In the genomic region with DNA sequence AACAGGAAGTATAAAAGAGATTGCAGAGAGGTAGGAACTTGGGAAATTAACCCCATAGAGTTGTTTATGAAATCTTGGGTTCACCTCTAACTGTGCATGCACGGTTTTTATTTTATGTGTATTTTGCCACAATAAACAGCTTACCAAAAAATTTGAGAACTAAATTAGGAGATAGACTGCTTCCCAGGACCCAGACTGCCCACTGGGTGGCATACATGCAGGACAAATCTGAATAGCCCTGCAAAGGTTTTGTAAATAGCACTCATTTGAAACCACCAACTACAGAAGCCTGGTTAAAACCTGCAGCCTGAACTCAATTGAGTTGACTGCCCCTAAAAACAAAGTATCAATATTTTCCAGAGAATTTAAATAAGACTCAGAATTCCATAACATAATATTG, we compare ENCODE assay signal across 18 cellular contexts.
DNase-seq lines count a peak whose midpoint lies in the region; ATAC-seq and TF ChIP-seq lines count a peak whose summit lies in the region.
"Had no signal": no experiment of that assay in that cellular context is flagged by ENCODE, and none has a peak within 500 bp of the region (broad histone marks: within the 10 kb centered on the region; RNA-seq: fewer than 3 reads in every experiment).

No MANE protein-coding gene starts in this region.

- no peaks in the 10 kb centered on the region for H3F3A ChIP-seq in PC-3 (ENCODE audit: low read length, unreplicated experiment)

- H3K9me3 ChIP-seq in PC-3 (ENCODE audit: low read length), result no peaks in the 10 kb centered on the region
- H3K9me3 ChIP-seq: Peyer's patch had no signal

- no peaks in the 10 kb centered on the region for H4K20me1 ChIP-seq in PC-3 (ENCODE audit: low read length)
- H4K20me1 ChIP-seq: BLaER1 treated with 17β-estradiol and CSF1 and Interleukin-3, amounts not matched to agents 10 nM and 100 nM had no signal

- no peaks in the 10 kb centered on the region for H3K36me3 ChIP-seq in PC-3 (ENCODE audit: low read depth, low read length)
- H3K36me3 ChIP-seq: Peyer's patch had no signal

- TF ChIP-seq CTCF in AG09309 (IDR thresholded peaks at IDR 0.05; ENCODE audit: control insufficient read depth, insufficient read depth, low read depth, low read length, missing control alignments), result peak; percentile 17
- TF ChIP-seq CTCF in GM12873 (IDR thresholded peaks at IDR 0.05; ENCODE audit: insufficient read depth, low read depth, low read length, missing control alignments), result peak; percentile 14
- TF ChIP-seq CTCF in PC-3 (conservative IDR thresholded peaks at IDR 0.05; ENCODE audit: low read depth, low read length), result peak; percentile 50
- TF ChIP-seq CTCF in epithelial cell of esophagus (IDR thresholded peaks at IDR 0.05; ENCODE audit: insufficient read depth, low read depth, low read length, missing control alignments), result peak; percentile 21
- TF ChIP-seq CTCF in natural killer cell (IDR thresholded peaks at IDR 0.05), result no peak

- H3K79me2 ChIP-seq in PC-3 (ENCODE audit: low read length), result no peaks in the 10 kb centered on the region

- no peak overlapping the region for H3K9ac ChIP-seq in PC-3 (ENCODE audit: low read length)
- H3K9ac ChIP-seq: BLaER1 treated with 17β-estradiol and CSF1 and Interleukin-3, amounts not matched to agents 10 nM and 100 nM had no signal

- no TSS peak for BruUV-seq in PC-3 (replicated peaks; lab: Mats Ljungman, UMichigan)

- H3K27ac ChIP-seq in PC-3 (ENCODE audit: low read length), result no peak overlapping the region
- H3K27ac ChIP-seq: BLaER1 treated with 17β-estradiol and CSF1 and Interleukin-3, amounts not matched to agents 10 nM and 100 nM; epithelial cell of prostate; heart right ventricle; Peyer's patch had no signal

- H3K27me3 Mint-ChIP-seq in natural killer cell (ENCODE audit: low read depth in 2 of 2), result no peaks in the 10 kb centered on the region
- H3K27me3 Mint-ChIP-seq: activated CD4-positive, alpha-beta memory T cell treated with anti-CD3 and anti-CD28 coated beads for 36 hours had no signal

- H3K4me3 Mint-ChIP-seq in natural killer cell, result no peak overlapping the region
- H3K4me3 Mint-ChIP-seq: activated CD4-positive, alpha-beta memory T cell treated with anti-CD3 and anti-CD28 coated beads for 36 hours; T-helper 2 cell treated with Interferon-gamma antibody and Interleukin-4, amounts not matched to agents 5 μg/mL and 100 μg/mL, for 36 hours had no signal

- H3K4me2 ChIP-seq in PC-3 (ENCODE audit: low read length), result no peak overlapping the region
- H3K4me2 ChIP-seq: BLaER1 treated with 17β-estradiol and CSF1 and Interleukin-3, amounts not matched to agents 10 nM and 100 nM had no signal

- no peaks in the 10 kb centered on the region for H3K4me1 ChIP-seq in PC-3 (ENCODE audit: insufficient read depth, low read length)
- H3K4me1 ChIP-seq: Peyer's patch had no signal

- no peak overlapping the region for H3K4me3 ChIP-seq in AG09309 (ENCODE audit: control insufficient read depth, low read depth, low read length)
- no peak overlapping the region for H3K4me3 ChIP-seq in PC-3 (ENCODE audit: low read length)
- no peak overlapping the region for H3K4me3 ChIP-seq in epithelial cell of esophagus (ENCODE audit: low read length)
- H3K4me3 ChIP-seq: BLaER1 treated with 17β-estradiol and CSF1 and Interleukin-3, amounts not matched to agents 10 nM and 100 nM; heart right ventricle; Peyer's patch had no signal

- POLR2A ChIA-PET in PC-3 (lab: Charles Lee; ENCODE audit: unreplicated experiment), result no interaction called here

- H3K36me3 Mint-ChIP-seq in natural killer cell, result peaks cover 19% of the 10 kb centered on the region

- H2AFZ ChIP-seq in PC-3 (ENCODE audit: low read length), result no peak overlapping the region

- CTCF ChIA-PET in PC-3 (lab: Charles Lee), result no interaction called here

- H3K27me3 ChIP-seq in PC-3 (ENCODE audit: low read length), result no peaks in the 10 kb centered on the region
- H3K27me3 ChIP-seq: BLaER1 treated with 17β-estradiol and CSF1 and Interleukin-3, amounts not matched to agents 10 nM and 100 nM; heart right ventricle; Peyer's patch had no signal

- peaks cover 13% of the 10 kb centered on the region in 2 donors for H3K9me3 Mint-ChIP-seq in natural killer cell

- H3K4me1 Mint-ChIP-seq in natural killer cell, result peaks cover 0 to 7% of the 10 kb centered on the region in 2 donors

- no peak overlapping the region for H3K27ac Mint-ChIP-seq in natural killer cell
- H3K27ac Mint-ChIP-seq: activated CD4-positive, alpha-beta memory T cell treated with anti-CD3 and anti-CD28 coated beads for 36 hours; T-helper 2 cell treated with Interferon-gamma antibody and Interleukin-4, amounts not matched to agents 5 μg/mL and 100 μg/mL, for 36 hours had no signal

- intact Hi-C loops in PC-3 (cut with micrococcal nuclease) (no loop called here), natural killer cell (cut with micrococcal nuclease) (no loop called here)

- no peaks in the 10 kb centered on the region for H3K9me2 ChIP-seq in PC-3 (replicated peaks; ENCODE audit: low read length)

- ATAC-seq in PC-3, result no peak
- ATAC-seq in HG03521 (IDR thresholded peaks at IDR 0.05; ENCODE audit: unreplicated experiment), result no peak
- no peak for ATAC-seq in natural killer cell
- ATAC-seq in GM18498 (IDR thresholded peaks at IDR 0.05; ENCODE audit: unreplicated experiment), result no peak
- ATAC-seq: heart right ventricle, left cardiac atrium had no signal

- DNase-seq in AG09309 (ENCODE audit: low read depth) (no peak), PC-3 (peak; percentile 29), epithelial cell of esophagus (ENCODE audit: low read depth) (no peak), natural killer cell (no peak), pons (ENCODE audit: low spot score) (no peak)
- DNase-seq: activated CD4-positive, alpha-beta memory T cell treated with anti-CD3 and anti-CD28 coated beads for 36 hours; DND-41; heart right ventricle; left cardiac atrium; NCI-H187; NCI-H526; Peyer's patch had no signal
